In genomic region chr15:82895983-82896382, GRCh38 we compare ENCODE assay signal across 21 cellular contexts.
"Had no signal": no experiment of that assay in that cellular context is flagged by ENCODE, and none has a peak within 500 bp of the region (broad histone marks: within the 10 kb centered on the region; RNA-seq: fewer than 3 reads in every experiment).

No MANE protein-coding gene starts in this region.

- H3K27me3 ChIP-seq: neutrophil, ovary, right lobe of liver, testis, transverse colon had no signal

- H3K4me3 ChIP-seq: left ventricle myocardium inferior, lung, ovary, right lobe of liver, testis, transverse colon had no signal

- H3K27ac Mint-ChIP-seq: activated CD4-positive, alpha-beta T cell treated with anti-CD3 and anti-CD28 coated beads for 36 hours; activated naive CD4-positive, alpha-beta T cell treated with anti-CD3 and anti-CD28 coated beads, Interleukin-2, amount 50 U/mL, for 72 hours; activated T-cell treated with anti-CD3 and anti-CD28 coated beads, Interleukin-2, amount 50 U/mL, for 72 hours; naive thymus-derived CD8-positive, alpha-beta T cell; progenitor cell of endocrine pancreas; T-helper 2 cell treated with Interferon-gamma antibody and Interleukin-4, amounts not matched to agents 5 μg/mL and 100 μg/mL, for 36 hours had no signal

- H3K27ac ChIP-seq: left ventricle myocardium inferior, neutrophil, ovary, right lobe of liver, testis, transverse colon had no signal

- H3K36me3 ChIP-seq: left ventricle myocardium inferior, neutrophil, ovary, transverse colon had no signal

- H3K9me3 ChIP-seq: left ventricle myocardium inferior, neutrophil, ovary, right lobe of liver, testis, transverse colon had no signal

- H3K27me3 Mint-ChIP-seq: progenitor cell of endocrine pancreas had no signal

- H3K9me3 Mint-ChIP-seq: activated naive CD4-positive, alpha-beta T cell treated with anti-CD3 and anti-CD28 coated beads, Interleukin-2, amount 50 U/mL, for 72 hours; activated T-cell treated with anti-CD3 and anti-CD28 coated beads, Interleukin-2, amount 50 U/mL, for 72 hours; central memory CD8-positive, alpha-beta T cell; naive thymus-derived CD8-positive, alpha-beta T cell; T-helper 2 cell treated with Interferon-gamma antibody and Interleukin-4, amounts not matched to agents 5 μg/mL and 100 μg/mL, for 36 hours had no signal

- DNase-seq: activated CD4-positive, alpha-beta T cell treated with anti-CD3 and anti-CD28 coated beads for 36 hours; activated CD4-positive, CD25-positive, alpha-beta regulatory T cell; activated naive CD4-positive, alpha-beta T cell; activated T-cell treated with anti-CD3 and anti-CD28 coated beads for 4 hours; activated T-cell treated with anti-CD3 and anti-CD28 coated beads, Interleukin-2, amount 50 U/mL, for 72 hours; effector CD8-positive, alpha-beta T cell; left ventricle myocardium inferior; naive thymus-derived CD8-positive, alpha-beta T cell; ovary; right lobe of liver; stimulated activated CD4-positive, alpha-beta T cell treated with anti-CD3 and anti-CD28 coated beads, Interleukin-2, amount 100 ng/mL, for 48 hours; stimulated activated naive CD8-positive, alpha-beta T cell treated with anti-CD3 and anti-CD28 coated beads, Interleukin-15, Interleukin-2, amounts not matched to agents 100 U/mL and 50 U/mL, for 24 hours; T-helper 1 cell; testis; transverse colon had no signal

- H3K4me1 Mint-ChIP-seq: activated CD4-positive, alpha-beta T cell treated with anti-CD3 and anti-CD28 coated beads for 36 hours; central memory CD8-positive, alpha-beta T cell; naive thymus-derived CD8-positive, alpha-beta T cell had no signal

- ATAC-seq: activated CD4-positive, alpha-beta T cell treated with anti-CD3 and anti-CD28 coated beads for 36 hours; activated naive CD4-positive, alpha-beta T cell treated with anti-CD3 and anti-CD28 coated beads, Interleukin-2, amount 50 U/mL, for 72 hours; activated T-cell treated with anti-CD3 and anti-CD28 coated beads, Interleukin-2, amount 50 U/mL, for 72 hours; naive thymus-derived CD8-positive, alpha-beta T cell; stimulated activated naive CD8-positive, alpha-beta T cell treated with anti-CD3 and anti-CD28 coated beads, Interleukin-15, Interleukin-2, amounts not matched to agents 100 U/mL and 50 U/mL, for 24 hours had no signal

- H3K4me1 ChIP-seq: testis had no signal

- H3K36me3 Mint-ChIP-seq: activated naive CD4-positive, alpha-beta T cell treated with anti-CD3 and anti-CD28 coated beads, Interleukin-2, amount 50 U/mL, for 72 hours; naive thymus-derived CD8-positive, alpha-beta T cell had no signal

- H3K4me3 Mint-ChIP-seq: activated CD4-positive, alpha-beta T cell treated with anti-CD3 and anti-CD28 coated beads for 36 hours; activated T-cell treated with anti-CD3 and anti-CD28 coated beads, Interleukin-2, amount 50 U/mL, for 72 hours; central memory CD8-positive, alpha-beta T cell; naive thymus-derived CD8-positive, alpha-beta T cell; T-helper 2 cell treated with Interferon-gamma antibody and Interleukin-4, amounts not matched to agents 5 μg/mL and 100 μg/mL, for 36 hours had no signal
